ENCODE assay signal across 8 cellular contexts in genomic region chr2:75646583-75647425, GRCh38. TPM values are rescaled to one million over a fixed set of nuclear protein-coding genes. Genes with fewer than 3 reads are reported as not detected.
DNase-seq lines count a peak whose midpoint lies in the region; ATAC-seq and TF ChIP-seq lines count a peak whose summit lies in the region.

MRPL19 (plus strand) TSS chr2:75646783; CDS start chr2:75646808, 25 bp downstream.

- intact Hi-C loops in left ventricle myocardium inferior (cut with micrococcal nuclease) = no loop called here
- intact Hi-C loops in upper lobe of right lung (cut with DNase I) = no loop called here

- peak within 1 kb of the TSS; percentile 87 for H3K4me3 ChIP-seq in left ventricle myocardium inferior
- H3K4me3 ChIP-seq in upper lobe of right lung = peak within 1 kb of the TSS; percentile 77

- peaks cover 36% of the 10 kb centered on the region for H3K4me1 ChIP-seq in left ventricle myocardium inferior
- peaks cover 11% of the 10 kb centered on the region for H3K4me1 ChIP-seq in upper lobe of right lung

- no peaks in the 10 kb centered on the region for H3K9me3 Mint-ChIP-seq in T-helper 1 cell treated with Interleukin-12 subunit alpha and Interleukin-12 subunit beta and Interleukin-4 antibody, amounts not matched to agents 30 μg/mL and 1 μg/mL, for 36 hours
- H3K9me3 Mint-ChIP-seq in progenitor cell of endocrine pancreas (ENCODE audit: low read depth) = no peaks in the 10 kb centered on the region

- peaks cover 27% of the 10 kb centered on the region for H3K36me3 Mint-ChIP-seq in T-helper 1 cell treated with Interleukin-12 subunit alpha and Interleukin-12 subunit beta and Interleukin-4 antibody, amounts not matched to agents 30 μg/mL and 1 μg/mL, for 36 hours (ENCODE audit: low read depth)
- H3K36me3 Mint-ChIP-seq in progenitor cell of endocrine pancreas (ENCODE audit: insufficient read depth) = peaks cover 22% of the 10 kb centered on the region

- H3K9me3 ChIP-seq in left ventricle myocardium inferior (replicated peaks) (no peaks in the 10 kb centered on the region), upper lobe of right lung (no peaks in the 10 kb centered on the region)

- DNase-seq in NCI-H146 (lab: John Stamatoyannopoulos, UW) = peak; percentile 93
- DNase-seq in amniotic epithelial cell (ENCODE audit: low read depth) = peak; percentile 92
- DNase-seq in left ventricle myocardium inferior = peak; percentile 79
- peak; percentile 63 for DNase-seq in progenitor cell of endocrine pancreas (ENCODE audit: low spot score, unreplicated experiment)
- DNase-seq in upper lobe of right lung = peak; percentile 88

- H3K27ac Mint-ChIP-seq in T-helper 1 cell treated with Interleukin-12 subunit alpha and Interleukin-12 subunit beta and Interleukin-4 antibody, amounts not matched to agents 30 μg/mL and 1 μg/mL, for 36 hours = peak within 1 kb of the TSS; percentile 95
- peak within 1 kb of the TSS; percentile 97 for H3K27ac Mint-ChIP-seq in progenitor cell of endocrine pancreas

- peak; percentile 59 for TF ChIP-seq POLR2A in GM15510 (IDR thresholded peaks at IDR 0.05; ENCODE audit: borderline replicate concordance, extremely low read depth, insufficient read length)

- ATAC-seq in HG02870 (IDR thresholded peaks at IDR 0.05; ENCODE audit: unreplicated experiment) = peak; percentile 93
- peak; percentile 99 for ATAC-seq in upper lobe of right lung

- TF ChIP-seq CTCF in left ventricle myocardium inferior (IDR thresholded peaks at IDR 0.05; ENCODE audit: borderline replicate concordance) = no peak
- no peak for TF ChIP-seq CTCF in progenitor cell of endocrine pancreas (IDR thresholded peaks at IDR 0.05; ENCODE audit: unreplicated experiment)
- peak; percentile 10 for TF ChIP-seq CTCF in upper lobe of right lung (IDR thresholded peaks at IDR 0.05)

- no peaks in the 10 kb centered on the region for H3K27me3 ChIP-seq in left ventricle myocardium inferior (ENCODE audit: low read depth)
- H3K27me3 ChIP-seq in upper lobe of right lung = no peaks in the 10 kb centered on the region

- H3K27me3 Mint-ChIP-seq in T-helper 1 cell treated with Interleukin-12 subunit alpha and Interleukin-12 subunit beta and Interleukin-4 antibody, amounts not matched to agents 30 μg/mL and 1 μg/mL, for 36 hours (ENCODE audit: low read depth) = no peaks in the 10 kb centered on the region
- H3K27me3 Mint-ChIP-seq in progenitor cell of endocrine pancreas = no peaks in the 10 kb centered on the region

- H3K36me3 ChIP-seq in left ventricle myocardium inferior (peaks cover 27% of the 10 kb centered on the region), upper lobe of right lung (peaks cover 27% of the 10 kb centered on the region)

- peak within 1 kb of the TSS; percentile 95 for H3K4me3 Mint-ChIP-seq in T-helper 1 cell treated with Interleukin-12 subunit alpha and Interleukin-12 subunit beta and Interleukin-4 antibody, amounts not matched to agents 30 μg/mL and 1 μg/mL, for 36 hours
- peak within 1 kb of the TSS; percentile 94 for H3K4me3 Mint-ChIP-seq in progenitor cell of endocrine pancreas (ENCODE audit: low read depth)

- H3K27ac ChIP-seq in left ventricle myocardium inferior (replicated peaks) = peak within 1 kb of the TSS; percentile 87
- H3K27ac ChIP-seq in upper lobe of right lung = peak within 1 kb of the TSS; percentile 82

- peaks cover 23% of the 10 kb centered on the region for H3K4me1 Mint-ChIP-seq in T-helper 1 cell treated with Interleukin-12 subunit alpha and Interleukin-12 subunit beta and Interleukin-4 antibody, amounts not matched to agents 30 μg/mL and 1 μg/mL, for 36 hours (ENCODE audit: low read depth)
- H3K4me1 Mint-ChIP-seq in progenitor cell of endocrine pancreas (ENCODE audit: low read depth) = peaks cover 11% of the 10 kb centered on the region

RNA-seq across cellular contexts. Expression of gene MRPL19, which starts in this region (rescaled TPM):
- 57.0 TPM for total RNA-seq in left ventricle myocardium inferior
- total RNA-seq in progenitor cell of endocrine pancreas = 68.1 and 73.1 TPM in 2 replicates
- total RNA-seq in upper lobe of right lung = 41.0 TPM

Comparison
In these comparisons a context has a peak if more than half of its experiments do, and no peak if none do; other contexts are left out.
1. Peak in every context shown above with its lines: DNase-seq, ATAC-seq, H3K4me3 ChIP-seq and H3K27ac ChIP-seq.